In genomic region chr9:86304236-86304730, GRCh38 we compare ENCODE assay signal across 1 cellular context.
TF ChIP-seq lines count a peak whose summit lies in the region.

No MANE protein-coding gene starts in this region.

TF ChIP-seq in endothelial cell of umbilical vein, 7 proteins besides CTCF, POLR2A, EP300 and RAD21:
- TF ChIP-seq MYC (IDR thresholded peaks at IDR 0.05; ENCODE audit: low read depth, low read length) (no peak), POLR2AphosphoS5 (IDR thresholded peaks at IDR 0.05; ENCODE audit: insufficient read depth, low read depth, low read length) (no peak), EZH2 (IDR thresholded peaks at IDR 0.05; ENCODE audit: borderline replicate concordance, low read depth, low read length, severe bottlenecking) (no peak)
